In the genomic region with DNA sequence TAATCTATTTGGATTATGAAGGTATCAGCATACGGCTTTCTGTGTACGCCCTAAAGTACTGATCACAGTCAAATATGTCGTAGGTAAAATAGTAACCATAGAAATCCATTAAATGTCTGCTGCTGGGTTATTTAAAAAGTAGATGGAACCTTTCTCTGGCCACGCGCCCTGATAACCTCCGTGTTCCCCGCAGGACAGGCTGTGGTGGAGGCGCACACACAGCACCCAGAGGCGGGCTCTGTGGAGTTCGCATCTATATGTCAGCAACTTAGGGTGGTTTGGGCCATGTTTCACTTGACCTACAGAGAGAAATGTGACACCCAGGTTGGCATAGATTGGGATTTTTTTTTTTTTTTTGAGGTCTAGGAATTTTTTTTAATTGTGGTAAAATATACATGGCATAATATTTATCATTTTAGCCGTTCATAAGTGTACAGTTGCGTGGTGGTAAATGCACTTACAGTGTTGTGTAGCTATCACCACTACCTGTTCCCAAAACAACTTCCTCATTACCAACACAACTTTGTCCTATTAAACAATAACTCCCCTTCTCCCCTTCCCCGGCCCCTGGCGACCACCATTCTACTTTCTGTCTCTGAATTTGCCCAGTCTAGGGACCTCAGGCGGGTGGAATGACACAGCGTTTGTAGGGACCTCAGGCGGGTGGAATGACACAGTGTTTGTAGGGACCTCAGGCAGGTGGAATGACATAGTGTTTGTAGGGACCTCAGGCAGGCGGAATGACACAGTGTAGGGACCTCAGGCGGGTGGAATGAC, we compare ENCODE assay signal across 1 cellular context.
TF ChIP-seq lines count a peak whose summit lies in the region.

No MANE protein-coding gene starts in this region.

TF ChIP-seq in GM23338, 12 proteins besides CTCF, POLR2A, EP300 and RAD21 (continued from another document):
- TF ChIP-seq NANOG (IDR thresholded peaks at IDR 0.05; ENCODE audit: borderline replicate concordance) (no peak), ZNF331 (CRISPR knock-in tag; IDR thresholded peaks at IDR 0.05; ENCODE audit: low read depth) (no peak), CREB1 (CRISPR knock-in tag; IDR thresholded peaks at IDR 0.05; ENCODE audit: low read depth) (no peak)
- TF ChIP-seq, protein P1, sequence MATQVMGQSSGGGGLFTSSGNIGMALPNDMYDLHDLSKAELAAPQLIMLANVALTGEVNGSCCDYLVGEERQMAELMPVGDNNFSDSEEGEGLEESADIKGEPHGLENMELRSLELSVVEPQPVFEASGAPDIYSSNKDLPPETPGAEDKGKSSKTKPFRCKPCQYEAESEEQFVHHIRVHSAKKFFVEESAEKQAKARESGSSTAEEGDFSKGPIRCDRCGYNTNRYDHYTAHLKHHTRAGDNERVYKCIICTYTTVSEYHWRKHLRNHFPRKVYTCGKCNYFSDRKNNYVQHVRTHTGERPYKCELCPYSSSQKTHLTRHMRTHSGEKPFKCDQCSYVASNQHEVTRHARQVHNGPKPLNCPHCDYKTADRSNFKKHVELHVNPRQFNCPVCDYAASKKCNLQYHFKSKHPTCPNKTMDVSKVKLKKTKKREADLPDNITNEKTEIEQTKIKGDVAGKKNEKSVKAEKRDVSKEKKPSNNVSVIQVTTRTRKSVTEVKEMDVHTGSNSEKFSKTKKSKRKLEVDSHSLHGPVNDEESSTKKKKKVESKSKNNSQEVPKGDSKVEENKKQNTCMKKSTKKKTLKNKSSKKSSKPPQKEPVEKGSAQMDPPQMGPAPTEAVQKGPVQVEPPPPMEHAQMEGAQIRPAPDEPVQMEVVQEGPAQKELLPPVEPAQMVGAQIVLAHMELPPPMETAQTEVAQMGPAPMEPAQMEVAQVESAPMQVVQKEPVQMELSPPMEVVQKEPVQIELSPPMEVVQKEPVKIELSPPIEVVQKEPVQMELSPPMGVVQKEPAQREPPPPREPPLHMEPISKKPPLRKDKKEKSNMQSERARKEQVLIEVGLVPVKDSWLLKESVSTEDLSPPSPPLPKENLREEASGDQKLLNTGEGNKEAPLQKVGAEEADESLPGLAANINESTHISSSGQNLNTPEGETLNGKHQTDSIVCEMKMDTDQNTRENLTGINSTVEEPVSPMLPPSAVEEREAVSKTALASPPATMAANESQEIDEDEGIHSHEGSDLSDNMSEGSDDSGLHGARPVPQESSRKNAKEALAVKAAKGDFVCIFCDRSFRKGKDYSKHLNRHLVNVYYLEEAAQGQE (IDR thresholded peaks at IDR 0.05; ENCODE audit: unreplicated experiment), result no peak
- TF ChIP-seq, protein P2, sequence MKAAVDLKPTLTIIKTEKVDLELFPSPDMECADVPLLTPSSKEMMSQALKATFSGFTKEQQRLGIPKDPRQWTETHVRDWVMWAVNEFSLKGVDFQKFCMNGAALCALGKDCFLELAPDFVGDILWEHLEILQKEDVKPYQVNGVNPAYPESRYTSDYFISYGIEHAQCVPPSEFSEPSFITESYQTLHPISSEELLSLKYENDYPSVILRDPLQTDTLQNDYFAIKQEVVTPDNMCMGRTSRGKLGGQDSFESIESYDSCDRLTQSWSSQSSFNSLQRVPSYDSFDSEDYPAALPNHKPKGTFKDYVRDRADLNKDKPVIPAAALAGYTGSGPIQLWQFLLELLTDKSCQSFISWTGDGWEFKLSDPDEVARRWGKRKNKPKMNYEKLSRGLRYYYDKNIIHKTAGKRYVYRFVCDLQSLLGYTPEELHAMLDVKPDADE (IDR thresholded peaks at IDR 0.05), result no peak
